Comparison of ENCODE assay signal across 34 cellular contexts in genomic region chr2:117514391-117514790, GRCh38.
"Had no signal": no experiment of that assay in that cellular context is flagged by ENCODE, and none has a peak within 500 bp of the region (broad histone marks: within the 10 kb centered on the region; RNA-seq: fewer than 3 reads in every experiment).

No MANE protein-coding gene starts in this region.

- H3K4me3 ChIP-seq: ascending aorta, coronary artery, dorsolateral prefrontal cortex, esophagus muscularis mucosa, gastrocnemius medialis, heart left ventricle had no signal

- H3K27ac Mint-ChIP-seq: activated B cell treated with CpG ODN at 0.5 μM for 24 hours; activated CD8-positive, alpha-beta T cell treated with anti-CD3 and anti-CD28 coated beads for 36 hours; activated naive CD4-positive, alpha-beta T cell treated with anti-CD3 and anti-CD28 coated beads, Interleukin-2, amount 10 ng/mL, durations not matched to agents 7 days and 5 days; activated naive CD4-positive, alpha-beta T cell treated with anti-CD3 and anti-CD28 coated beads, Interleukin-2, amount 50 U/mL, for 72 hours; activated naive CD8-positive, alpha-beta T cell treated with anti-CD3 and anti-CD28 coated beads, Interleukin-2, amount 10 ng/mL, durations not matched to agents 7 days and 5 days; activated T-helper 1 cell treated with anti-CD3 and anti-CD28 coated beads, Interleukin-12 subunit alpha, Interleukin-12 subunit beta, Interleukin-2, Interleukin-4 antibody, amounts not matched to agents 30 ng/mL and 10 ng/mL and 1 ng/mL, durations not matched to agents 14 hours and 24 hours and 36 hours; activated T-helper 2 cell treated with anti-CD3 and anti-CD28 coated beads, Interferon-gamma antibody, Interleukin-2, Interleukin-4, amounts not matched to agents 10 μg/mL and 5 μg/mL and 100 μg/mL, durations not matched to agents 14 hours and 24 hours and 36 hours; dendritic cell treated with granulocyte-macrophage colony-stimulating factor and Interleukin-4, amounts not matched to agents 40 ng/mL and 50 ng/mL, for 4 days; endodermal cell; T-helper 17 cell; T-helper 2 cell treated with Interferon-gamma antibody and Interleukin-4, amounts not matched to agents 5 μg/mL and 100 μg/mL, for 36 hours had no signal

- H3K4me3 Mint-ChIP-seq: activated B cell treated with CpG ODN at 0.5 μM for 24 hours; activated CD8-positive, alpha-beta T cell treated with anti-CD3 and anti-CD28 coated beads for 36 hours; activated naive CD4-positive, alpha-beta T cell treated with anti-CD3 and anti-CD28 coated beads, Interleukin-2, amount 10 ng/mL, durations not matched to agents 7 days and 5 days; activated naive CD8-positive, alpha-beta T cell treated with anti-CD3 and anti-CD28 coated beads, Interleukin-2, amount 10 ng/mL, durations not matched to agents 7 days and 5 days; activated T-helper 1 cell treated with anti-CD3 and anti-CD28 coated beads, Interleukin-12 subunit alpha, Interleukin-12 subunit beta, Interleukin-2, Interleukin-4 antibody, amounts not matched to agents 30 ng/mL and 10 ng/mL and 1 ng/mL, durations not matched to agents 14 hours and 24 hours and 36 hours; central memory CD8-positive, alpha-beta T cell; dendritic cell treated with granulocyte-macrophage colony-stimulating factor and Interleukin-4, amounts not matched to agents 40 ng/mL and 50 ng/mL, for 4 days; endodermal cell; T-helper 17 cell; T-helper 2 cell treated with Interferon-gamma antibody and Interleukin-4, amounts not matched to agents 5 μg/mL and 100 μg/mL, for 36 hours had no signal

- H3K27me3 ChIP-seq: ascending aorta, brain microvascular endothelial cell, esophagus muscularis mucosa, foreskin keratinocyte, gastrocnemius medialis, heart left ventricle had no signal

- H3K36me3 Mint-ChIP-seq: activated naive CD4-positive, alpha-beta T cell treated with anti-CD3 and anti-CD28 coated beads, Interleukin-2, amount 10 ng/mL, durations not matched to agents 7 days and 5 days; activated naive CD4-positive, alpha-beta T cell treated with anti-CD3 and anti-CD28 coated beads, Interleukin-2, amount 50 U/mL, for 72 hours; activated naive CD8-positive, alpha-beta T cell treated with anti-CD3 and anti-CD28 coated beads, Interleukin-2, amount 10 ng/mL, durations not matched to agents 7 days and 5 days had no signal

- H3K27ac ChIP-seq: ascending aorta, brain microvascular endothelial cell, coronary artery, dorsolateral prefrontal cortex, esophagus muscularis mucosa, foreskin keratinocyte, gastrocnemius medialis, heart left ventricle, WERI-Rb-1 had no signal

- H3K4me1 ChIP-seq: ascending aorta, esophagus muscularis mucosa, foreskin keratinocyte, gastrocnemius medialis, heart left ventricle had no signal

- H3K27me3 Mint-ChIP-seq: activated B cell treated with CpG ODN at 0.5 μM for 24 hours; activated CD8-positive, alpha-beta T cell treated with anti-CD3 and anti-CD28 coated beads for 36 hours; activated naive CD4-positive, alpha-beta T cell treated with anti-CD3 and anti-CD28 coated beads, Interleukin-2, amount 10 ng/mL, durations not matched to agents 7 days and 5 days; activated naive CD8-positive, alpha-beta T cell treated with anti-CD3 and anti-CD28 coated beads, Interleukin-2, amount 10 ng/mL, durations not matched to agents 7 days and 5 days; central memory CD8-positive, alpha-beta T cell; dendritic cell treated with granulocyte-macrophage colony-stimulating factor and Interleukin-4, amounts not matched to agents 40 ng/mL and 50 ng/mL, for 4 days; T-helper 17 cell had no signal

- H3K36me3 ChIP-seq: ascending aorta, brain microvascular endothelial cell, esophagus muscularis mucosa, gastrocnemius medialis, heart left ventricle, WERI-Rb-1 had no signal

- ATAC-seq: activated CD4-positive, CD25-positive, alpha-beta regulatory T cell treated with anti-CD3 and anti-CD28 coated beads, Interleukin-2, amount 50 U/mL, for 24 hours; activated CD8-positive, alpha-beta T cell treated with anti-CD3 and anti-CD28 coated beads for 36 hours; foreskin keratinocyte; gastrocnemius medialis; heart left ventricle; T-helper 17 cell had no signal

- H3K4me1 Mint-ChIP-seq: activated B cell treated with CpG ODN at 0.5 μM for 24 hours; activated naive CD4-positive, alpha-beta T cell treated with anti-CD3 and anti-CD28 coated beads, Interleukin-2, amount 10 ng/mL, durations not matched to agents 7 days and 5 days; activated naive CD8-positive, alpha-beta T cell treated with anti-CD3 and anti-CD28 coated beads, Interleukin-2, amount 10 ng/mL, durations not matched to agents 7 days and 5 days; central memory CD8-positive, alpha-beta T cell; T-helper 17 cell had no signal

- H3K9me3 ChIP-seq: ascending aorta, esophagus muscularis mucosa, gastrocnemius medialis, heart left ventricle had no signal

- H3K9me3 Mint-ChIP-seq: T-helper 2 cell treated with Interferon-gamma antibody and Interleukin-4, amounts not matched to agents 5 μg/mL and 100 μg/mL, for 36 hours had no signal

- DNase-seq: activated B cell treated with CpG ODN at 0.5 μM for 24 hours; activated CD4-positive, alpha-beta T cell treated with anti-CD3 and anti-CD28 coated beads for 48 hours; activated CD4-positive, alpha-beta T cell treated with anti-CD3 and anti-CD28 coated beads, Interleukin-2, amount 50 U/mL, for 1 hour; activated CD4-positive, alpha-beta T cell treated with anti-CD3 and anti-CD28 coated beads, Interleukin-2, amount 50 U/mL, for 48 hours; activated CD8-positive, alpha-beta memory T cell treated with anti-CD3 and anti-CD28 coated beads for 24 hours; activated CD8-positive, alpha-beta T cell treated with anti-CD3 and anti-CD28 coated beads for 36 hours; activated effector memory CD4-positive, alpha-beta T cell treated with anti-CD3 and anti-CD28 coated beads, Interleukin-2, amount 50 U/mL, for 16 hours; activated naive CD4-positive, alpha-beta T cell treated with anti-CD3 and anti-CD28 coated beads, Interleukin-2, amount 10 ng/mL, durations not matched to agents 7 days and 5 days; activated naive CD8-positive, alpha-beta T cell treated with anti-CD3 and anti-CD28 coated beads, Interleukin-2, amount 10 ng/mL, durations not matched to agents 7 days and 5 days; activated T-cell treated with anti-CD3 and anti-CD28 coated beads, Interleukin-2, amount 50 U/mL, for 1 hour; activated T-cell treated with anti-CD3 and anti-CD28 coated beads, Interleukin-2, amount 50 U/mL, for 48 hours; brain microvascular endothelial cell; dorsolateral prefrontal cortex; effector memory CD4-positive, alpha-beta T cell; endodermal cell; erythroblast; foreskin keratinocyte; gastrocnemius medialis; glutamatergic neuron; heart left ventricle; T-helper 1 cell; T-helper 17 cell; T1000; WERI-Rb-1 had no signal
